In the genomic region with DNA sequence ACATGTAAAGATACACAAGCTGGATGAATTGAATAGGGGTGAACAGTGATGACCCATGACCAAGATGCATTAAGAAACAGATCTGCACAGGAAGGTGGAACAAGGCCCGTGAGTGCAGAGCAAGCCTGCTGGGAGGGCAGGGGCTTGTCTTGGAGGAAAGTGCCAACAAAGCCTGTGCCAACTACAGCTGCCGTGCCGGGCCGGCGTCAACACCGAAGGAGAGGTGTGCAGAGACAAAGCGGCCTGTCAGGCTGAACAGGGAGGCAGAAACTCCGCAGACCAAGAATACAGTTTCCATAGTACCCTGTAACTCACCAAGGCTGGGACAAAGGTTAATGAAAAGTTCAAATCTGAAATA, we compare ENCODE assay signal across 1 cellular context.
TF ChIP-seq lines count a peak whose summit lies in the region.

No MANE protein-coding gene starts in this region.

TF ChIP-seq in WTC11, 78 proteins besides CTCF, POLR2A, EP300 and RAD21 (continued from another document):
- TF ChIP-seq USF2 (CRISPR knock-in tag; IDR thresholded peaks at IDR 0.05) (no peak), TEAD1 (CRISPR knock-in tag; IDR thresholded peaks at IDR 0.05) (no peak), ESRRA (CRISPR knock-in tag; IDR thresholded peaks at IDR 0.05; ENCODE audit: borderline replicate concordance) (no peak), ZBTB43 (CRISPR knock-in tag; IDR thresholded peaks at IDR 0.05) (no peak), NFYB (CRISPR knock-in tag; conservative IDR thresholded peaks at IDR 0.05; ENCODE audit: low read depth) (no peak), FOXJ3 (CRISPR knock-in tag; IDR thresholded peaks at IDR 0.05; ENCODE audit: borderline replicate concordance) (no peak)
- TF ChIP-seq, protein P1, sequence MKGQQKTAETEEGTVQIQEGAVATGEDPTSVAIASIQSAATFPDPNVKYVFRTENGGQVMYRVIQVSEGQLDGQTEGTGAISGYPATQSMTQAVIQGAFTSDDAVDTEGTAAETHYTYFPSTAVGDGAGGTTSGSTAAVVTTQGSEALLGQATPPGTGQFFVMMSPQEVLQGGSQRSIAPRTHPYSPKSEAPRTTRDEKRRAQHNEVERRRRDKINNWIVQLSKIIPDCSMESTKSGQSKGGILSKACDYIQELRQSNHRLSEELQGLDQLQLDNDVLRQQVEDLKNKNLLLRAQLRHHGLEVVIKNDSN (CRISPR knock-in tag; IDR thresholded peaks at IDR 0.05), result no peak
- TF ChIP-seq, protein P2, sequence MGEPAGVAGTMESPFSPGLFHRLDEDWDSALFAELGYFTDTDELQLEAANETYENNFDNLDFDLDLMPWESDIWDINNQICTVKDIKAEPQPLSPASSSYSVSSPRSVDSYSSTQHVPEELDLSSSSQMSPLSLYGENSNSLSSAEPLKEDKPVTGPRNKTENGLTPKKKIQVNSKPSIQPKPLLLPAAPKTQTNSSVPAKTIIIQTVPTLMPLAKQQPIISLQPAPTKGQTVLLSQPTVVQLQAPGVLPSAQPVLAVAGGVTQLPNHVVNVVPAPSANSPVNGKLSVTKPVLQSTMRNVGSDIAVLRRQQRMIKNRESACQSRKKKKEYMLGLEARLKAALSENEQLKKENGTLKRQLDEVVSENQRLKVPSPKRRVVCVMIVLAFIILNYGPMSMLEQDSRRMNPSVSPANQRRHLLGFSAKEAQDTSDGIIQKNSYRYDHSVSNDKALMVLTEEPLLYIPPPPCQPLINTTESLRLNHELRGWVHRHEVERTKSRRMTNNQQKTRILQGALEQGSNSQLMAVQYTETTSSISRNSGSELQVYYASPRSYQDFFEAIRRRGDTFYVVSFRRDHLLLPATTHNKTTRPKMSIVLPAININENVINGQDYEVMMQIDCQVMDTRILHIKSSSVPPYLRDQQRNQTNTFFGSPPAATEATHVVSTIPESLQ (CRISPR knock-in tag; IDR thresholded peaks at IDR 0.05), result no peak
